Comparison of ENCODE assay signal across 8 cellular contexts in the genomic region with DNA sequence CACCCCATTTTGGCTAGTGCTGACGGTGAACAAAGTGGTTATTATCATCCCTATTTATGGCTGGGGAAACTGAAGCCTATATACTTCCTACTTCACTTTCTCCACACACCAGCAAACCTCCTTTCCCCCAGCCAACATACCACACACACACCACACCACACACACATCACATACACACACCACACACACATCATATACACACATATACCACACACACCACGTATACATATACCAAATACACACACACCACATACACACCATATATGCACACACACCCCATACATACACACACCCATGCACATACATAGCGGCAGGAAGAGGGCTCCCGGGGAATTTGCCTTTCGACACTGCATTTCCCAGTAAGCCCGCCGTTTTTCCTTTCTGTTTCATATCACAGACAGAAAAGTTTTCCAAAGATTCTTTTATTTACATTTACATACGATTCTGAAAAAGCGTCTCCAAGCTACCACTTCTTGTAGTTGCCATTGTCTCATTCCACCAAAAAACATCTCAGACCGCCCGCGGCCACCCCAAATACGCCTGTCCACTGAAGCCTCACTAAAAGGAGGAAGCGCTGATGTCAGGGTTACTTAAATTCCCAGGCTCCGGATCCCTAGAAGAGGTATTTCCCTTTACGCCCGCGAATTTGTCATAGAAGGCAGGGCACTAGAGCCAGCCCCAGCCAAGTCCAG. TPM values are rescaled to one million over a fixed set of nuclear protein-coding genes. Genes with fewer than 3 reads are reported as not detected.
DNase-seq lines count a peak whose midpoint lies in the region; ATAC-seq and TF ChIP-seq lines count a peak whose summit lies in the region.

No MANE protein-coding gene starts in this region.

- H3K9ac ChIP-seq in skeletal muscle tissue (ENCODE audit: low read depth in 1 of 3, low read length in 3 of 3) = peak overlapping the region; percentile 86 to 94 (median 91)

- H3K36me3 ChIP-seq in skeletal muscle tissue (ENCODE audit: control insufficient read depth in 3 of 3, insufficient read depth in 3 of 3, low read length in 3 of 3) = peaks cover 0 to 11% (median 2%) of the 10 kb centered on the region in 3 donors

- DNase-seq in RKO (ENCODE audit: low spot score) (peak; percentile 55), fibroblast of mammary gland (ENCODE audit: low read depth) (no peak), SK-N-DZ (ENCODE audit: low spot score) (no peak)
- no peak for DNase-seq in activated CD4-positive, alpha-beta T cell treated with anti-CD3 and anti-CD28 coated beads for 4 hours

- peak overlapping the region; percentile 72 for H3K4me3 ChIP-seq in fibroblast of mammary gland (ENCODE audit: control insufficient read depth, low read depth, low read length)
- peak overlapping the region; percentile 78 to 93 (median 89) for H3K4me3 ChIP-seq in skeletal muscle tissue (ENCODE audit: low read length in 3 of 3)

- TF ChIP-seq POLR2A in GM19099 (IDR thresholded peaks at IDR 0.05; ENCODE audit: extremely low read depth, insufficient read length, low read depth) = peak; percentile 38

- peak overlapping the region; percentile 95 for H3K27ac ChIP-seq in skeletal muscle tissue (ENCODE audit: low read depth, low read length)

- ATAC-seq in HG02840 (IDR thresholded peaks at IDR 0.05; ENCODE audit: low FRiP score, unreplicated experiment) (no peak), GM19467 (IDR thresholded peaks at IDR 0.05; ENCODE audit: unreplicated experiment) (no peak)

- TF ChIP-seq CTCF in fibroblast of mammary gland (conservative IDR thresholded peaks at IDR 0.05; ENCODE audit: control insufficient read depth, insufficient read depth, low read depth, low read length) = no peak

- H3K27me3 ChIP-seq in skeletal muscle tissue (ENCODE audit: control insufficient read depth in 3 of 3, insufficient read depth in 3 of 3, low read length in 3 of 3) = no peaks in the 10 kb centered on the region

- no peaks in the 10 kb centered on the region for H3K9me3 ChIP-seq in skeletal muscle tissue (ENCODE audit: control insufficient read depth in 3 of 3, low read length in 3 of 3)

- H3K4me1 ChIP-seq in skeletal muscle tissue (ENCODE audit: control insufficient read depth in 3 of 3, insufficient read depth in 3 of 3, low read length in 3 of 3) = peaks cover 17 to 27% (median 25%) of the 10 kb centered on the region in 3 donors

RNA-seq across cellular contexts. Expression of a gene that starts 0.8 kb away (rescaled TPM):
- total RNA-seq in skeletal muscle tissue = 34.4 TPM
- polyA plus RNA-seq in SK-N-DZ (2014; cell fraction: cytosol; rRNA removed) = 37.1 and 42.8 TPM in 2 replicates
- polyA plus RNA-seq in SK-N-DZ (2014; cell fraction: nucleus; rRNA removed) = 22.1 and 33.4 TPM in 2 replicates

RNA-seq across cellular contexts. Expression of a gene that starts 6.4 kb away (rescaled TPM):
- total RNA-seq in skeletal muscle tissue = 9.4 TPM
- 80.8 and 89.1 TPM in 2 replicates for polyA plus RNA-seq in SK-N-DZ (2014; cell fraction: cytosol; rRNA removed)
- 86.2 and 97.4 TPM in 2 replicates for polyA plus RNA-seq in SK-N-DZ (2014; cell fraction: nucleus; rRNA removed)

RNA-seq across cellular contexts. Expression of a gene that starts 7.2 kb away (rescaled TPM):
- total RNA-seq in skeletal muscle tissue = 0.52 TPM
- polyA plus RNA-seq in SK-N-DZ (2014; cell fraction: cytosol; rRNA removed) = 71.4 and 76.3 TPM in 2 replicates
- 111 and 118 TPM in 2 replicates for polyA plus RNA-seq in SK-N-DZ (2014; cell fraction: nucleus; rRNA removed)

RNA-seq across cellular contexts. Expression of a gene that starts 24.0 kb away (rescaled TPM):
- total RNA-seq in skeletal muscle tissue = 7.8 TPM
- polyA plus RNA-seq in SK-N-DZ (2014; cell fraction: cytosol; rRNA removed) = 15.3 and 15.7 TPM in 2 replicates
- polyA plus RNA-seq in SK-N-DZ (2014; cell fraction: nucleus; rRNA removed) = 17.3 and 21.9 TPM in 2 replicates

RNA-seq across cellular contexts. Expression of a gene that starts 42.1 kb away (rescaled TPM):
- total RNA-seq in skeletal muscle tissue = 6.8 TPM
- 7.2 and 8.9 TPM in 2 replicates for polyA plus RNA-seq in SK-N-DZ (2014; cell fraction: cytosol; rRNA removed)
- polyA plus RNA-seq in SK-N-DZ (2014; cell fraction: nucleus; rRNA removed) = 7.7 and 16.0 TPM in 2 replicates
